9 cellular contexts compared by ENCODE assay signal in the genomic region with DNA sequence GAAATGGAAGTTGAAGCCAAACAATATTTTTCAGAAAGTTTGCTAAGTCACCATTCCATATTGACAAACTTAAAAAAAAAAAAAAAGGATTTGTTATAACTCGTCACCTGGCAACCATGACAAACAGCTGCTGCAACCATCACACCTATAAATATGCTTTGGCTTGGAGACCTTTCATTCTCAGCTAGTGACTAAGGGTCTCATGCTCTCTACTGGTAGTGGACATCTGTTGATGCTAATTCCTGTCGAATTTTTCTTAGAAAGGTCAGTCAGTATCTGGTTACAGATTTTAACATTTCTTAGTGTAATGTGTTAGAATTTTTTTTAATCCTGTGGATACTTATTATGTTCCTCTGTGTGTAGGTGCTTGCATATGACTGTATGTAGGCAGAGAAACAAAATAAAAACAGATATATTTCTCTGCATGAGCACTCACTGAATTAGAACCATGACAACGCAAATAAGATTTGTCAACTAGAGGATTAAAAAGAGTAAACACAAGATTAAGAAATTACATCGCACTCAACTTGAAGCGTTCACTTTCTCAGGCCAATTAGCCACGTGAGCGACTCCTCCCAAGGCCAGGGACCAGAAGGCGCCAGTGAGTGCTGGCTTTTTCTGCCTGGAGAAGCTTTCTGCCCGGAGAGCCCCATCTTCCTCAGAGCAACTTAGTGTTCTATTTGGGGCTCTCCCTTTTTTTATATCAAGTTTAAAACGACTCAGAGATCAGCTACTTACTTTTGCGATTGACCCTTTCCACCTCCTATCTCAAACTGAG. TPM values are rescaled to one million over a fixed set of nuclear protein-coding genes. Genes with fewer than 3 reads are reported as not detected.
A peak's percentile ranks its signal among the peaks of the same experiment; 100 is the strongest.
DNase-seq lines count a peak whose midpoint lies in the region; ATAC-seq and TF ChIP-seq lines count a peak whose summit lies in the region.
"Had no signal": no experiment of that assay in that cellular context is flagged by ENCODE, and none has a peak within 500 bp of the region (broad histone marks: within the 10 kb centered on the region; RNA-seq: fewer than 3 reads in every experiment).

No MANE protein-coding gene starts in this region.

- no peaks in the 10 kb centered on the region for H3K36me3 ChIP-seq in CD4-positive, CD25-positive, alpha-beta regulatory T cell (ENCODE audit: control insufficient read depth, insufficient read depth, low read length)
- no peaks in the 10 kb centered on the region for H3K36me3 ChIP-seq in MG63
- H3K36me3 ChIP-seq in colonic mucosa, result no peaks in the 10 kb centered on the region

- H3K9me3 ChIP-seq in CD4-positive, CD25-positive, alpha-beta regulatory T cell (ENCODE audit: control insufficient read depth in 2 of 2, low read length in 2 of 2), result peaks cover 8 to 24% of the 10 kb centered on the region in 2 experiments
- H3K9me3 ChIP-seq in MG63 (peaks cover 7% of the 10 kb centered on the region), colonic mucosa (no peaks in the 10 kb centered on the region)

- DNase-seq in CD4-positive, CD25-positive, alpha-beta regulatory T cell, result no peak
- DNase-seq in MG63, result peak; percentile 29
- DNase-seq in colonic mucosa, result peak; percentile 84
- DNase-seq in myocyte (ENCODE audit: low read depth), result peak; percentile 98
- no peak for DNase-seq in central memory CD4-positive, alpha-beta T cell
- no peak for DNase-seq in activated T-cell treated with anti-CD3 and anti-CD28 coated beads, Interleukin-2, amount 50 U/mL, for 1 hour
- DNase-seq: stimulated activated CD4-positive, alpha-beta T cell treated with anti-CD3 and anti-CD28 coated beads, Interleukin-12 subunit alpha, Interleukin-12 subunit beta, amount 100 ng/mL, for 4 hours had no signal

- no peaks in the 10 kb centered on the region for H3K4me1 ChIP-seq in CD4-positive, CD25-positive, alpha-beta regulatory T cell (ENCODE audit: control insufficient read depth, insufficient read depth, low read length, poor library complexity, severe bottlenecking)
- no peaks in the 10 kb centered on the region for H3K4me1 ChIP-seq in colonic mucosa

- no peaks in the 10 kb centered on the region for H3K27me3 ChIP-seq in CD4-positive, CD25-positive, alpha-beta regulatory T cell (ENCODE audit: control insufficient read depth, insufficient read depth, low read length)
- H3K27me3 ChIP-seq in MG63, result no peaks in the 10 kb centered on the region
- H3K27me3 ChIP-seq in colonic mucosa, result no peaks in the 10 kb centered on the region

- ATAC-seq in CD4-positive, CD25-positive, alpha-beta regulatory T cell (ENCODE audit: low read depth in 2 of 2), result no peak
- ATAC-seq in HG03439 (IDR thresholded peaks at IDR 0.05; ENCODE audit: unreplicated experiment) (no peak), GM19023 (IDR thresholded peaks at IDR 0.05; ENCODE audit: unreplicated experiment) (no peak)

- no peaks in the 10 kb centered on the region for H3K27me3 Mint-ChIP-seq in CD4-positive, CD25-positive, alpha-beta regulatory T cell

- intact Hi-C loops in colonic mucosa (cut with DNase I), result loop anchor here (5.0 kb wide), 1 partner anchor 60 kb away; no protein-coding TSS in a partner anchor

- H3K4me3 Mint-ChIP-seq in CD4-positive, CD25-positive, alpha-beta regulatory T cell, result no peak overlapping the region

- H3K4me3 ChIP-seq in CD4-positive, CD25-positive, alpha-beta regulatory T cell (ENCODE audit: low read depth, low read length), result no peak overlapping the region
- H3K4me3 ChIP-seq in MG63 (no peak overlapping the region), colonic mucosa (no peak overlapping the region)

- peaks cover 8 to 42% (median 28%) of the 10 kb centered on the region in 4 donors for H3K4me1 Mint-ChIP-seq in CD4-positive, CD25-positive, alpha-beta regulatory T cell

- TF ChIP-seq CTCF in colonic mucosa (IDR thresholded peaks at IDR 0.05), result no peak

- H3K9ac ChIP-seq in colonic mucosa (ENCODE audit: low read depth in 2 of 2, low read length in 2 of 2), result peak overlapping the region in 1 of 2 donors; percentile 55

- no peak overlapping the region for H3K27ac ChIP-seq in CD4-positive, CD25-positive, alpha-beta regulatory T cell (ENCODE audit: insufficient read depth, low read length, poor library complexity, severe bottlenecking)
- H3K27ac ChIP-seq in colonic mucosa, result peak overlapping the region; percentile 19

- H3K9me3 Mint-ChIP-seq in CD4-positive, CD25-positive, alpha-beta regulatory T cell, result peaks cover 0 to 29% (median 7%) of the 10 kb centered on the region in 7 donors

- peak overlapping the region; percentile 13 to 61 (median 48) for H3K27ac Mint-ChIP-seq in CD4-positive, CD25-positive, alpha-beta regulatory T cell

- H3K36me3 Mint-ChIP-seq in CD4-positive, CD25-positive, alpha-beta regulatory T cell, result peaks cover 31% of the 10 kb centered on the region

RNA-seq across cellular contexts. Expression of a gene that starts 27.0 kb away (rescaled TPM):
- total RNA-seq in CD4-positive, CD25-positive, alpha-beta regulatory T cell, result 42.0 TPM
- 10 to 100 TPM; 51.8 to 69.8 (median 60.2) TPM for polyA plus RNA-seq in CD4-positive, CD25-positive, alpha-beta regulatory T cell
- total RNA-seq in MG63 (2014; rRNA removed; shearing (Covaris generic); ENCODE audit: low replicate concordance), result 77.9 and 89.1 TPM in 2 replicates
- total RNA-seq in colonic mucosa (10 to 100 TPM; 53.0 to 56.3 TPM), myocyte (49.3 and 66.8 TPM in 2 replicates)
- polyA plus RNA-seq in myocyte (2012), result 96.8 TPM

Comparison
In these comparisons a context has a peak if more than half of its experiments do, and no peak if none do; other contexts are left out.
1. DNase-seq: peak in MG63 (single experiment), colonic mucosa (single experiment) and myocyte (single experiment); none in CD4-positive, CD25-positive, alpha-beta regulatory T cell (0 of 3), central memory CD4-positive, alpha-beta T cell (single experiment) and activated T-cell treated with anti-CD3 and anti-CD28 coated beads, Interleukin-2, amount 50 U/mL, for 1 hour (single experiment).